ENCODE assay signal across 9 cellular contexts in the genomic region with DNA sequence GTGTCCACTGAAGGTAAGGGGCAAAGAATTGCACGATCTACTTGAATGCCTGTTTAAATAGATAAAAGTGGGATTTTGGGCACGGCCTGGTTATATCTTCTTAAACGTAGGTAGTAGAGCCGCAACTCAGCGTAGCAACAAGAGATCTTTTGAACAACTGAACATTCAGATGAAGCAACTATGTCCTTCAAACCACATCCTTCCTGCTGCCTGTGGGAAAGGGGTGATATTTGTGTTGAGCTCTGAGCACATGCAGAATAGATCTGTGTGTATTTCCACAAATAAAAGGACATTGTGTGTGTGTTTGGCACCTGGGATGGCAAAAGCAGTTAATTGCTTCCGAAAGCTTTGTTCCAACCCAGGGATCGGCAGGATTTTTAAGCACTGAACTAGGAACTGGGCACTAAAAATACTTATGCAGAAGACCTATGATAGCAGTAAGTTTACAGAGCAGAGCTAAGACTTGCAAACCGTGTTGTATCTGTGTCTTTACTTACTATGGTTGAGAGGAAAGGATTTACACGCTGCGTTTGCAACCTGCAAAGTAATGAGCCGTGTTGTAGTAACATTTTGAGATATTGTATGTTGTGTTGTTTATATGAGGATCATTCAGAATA.
A peak's percentile ranks its signal among the peaks of the same experiment; 100 is the strongest.
DNase-seq lines count a peak whose midpoint lies in the region.
"Had no signal": no experiment of that assay in that cellular context is flagged by ENCODE, and none has a peak within 500 bp of the region (broad histone marks: within the 10 kb centered on the region; RNA-seq: fewer than 3 reads in every experiment).

No MANE protein-coding gene starts in this region.

- peaks cover 1% of the 10 kb centered on the region for H3K36me3 Mint-ChIP-seq in T-helper 1 cell treated with Interleukin-12 subunit alpha and Interleukin-12 subunit beta and Interleukin-4 antibody, amounts not matched to agents 30 μg/mL and 1 μg/mL, for 36 hours (ENCODE audit: low read depth)

- peak; percentile 3 for DNase-seq in GDM1 (lab: John Stamatoyannopoulos, UW)
- DNase-seq in activated naive CD4-positive, alpha-beta T cell treated with Interleukin-2 at 50 U/mL for 16 hours: peak; percentile 41
- peak; percentile 11 to 12 for DNase-seq in stimulated activated CD4-positive, alpha-beta T cell treated with anti-CD3 and anti-CD28 coated beads, Interleukin-12 subunit alpha, Interleukin-12 subunit beta, amount 100 ng/mL, for 24 hours (ENCODE audit: low read depth in 2 of 2)
- no peak for DNase-seq in islet precursor cell
- DNase-seq in NCI-H1105 treated with DMSO at 0.1 percent for 48 hours (lab: John Stamatoyannopoulos, UW): no peak
- DNase-seq in DMS53 treated with DMSO at 0.1 percent for 48 hours (lab: John Stamatoyannopoulos, UW; ENCODE audit: unreplicated experiment): no peak
- no peak for DNase-seq in NCI-H446 (lab: John Stamatoyannopoulos, UW)
- DNase-seq: caudate nucleus had no signal

- H3K4me3 Mint-ChIP-seq in T-helper 1 cell treated with Interleukin-12 subunit alpha and Interleukin-12 subunit beta and Interleukin-4 antibody, amounts not matched to agents 30 μg/mL and 1 μg/mL, for 36 hours: no peak overlapping the region

- H3K4me1 Mint-ChIP-seq in T-helper 1 cell treated with Interleukin-12 subunit alpha and Interleukin-12 subunit beta and Interleukin-4 antibody, amounts not matched to agents 30 μg/mL and 1 μg/mL, for 36 hours (ENCODE audit: low read depth): peaks cover 49% of the 10 kb centered on the region

- H3K27ac Mint-ChIP-seq in T-helper 1 cell treated with Interleukin-12 subunit alpha and Interleukin-12 subunit beta and Interleukin-4 antibody, amounts not matched to agents 30 μg/mL and 1 μg/mL, for 36 hours: peak overlapping the region; percentile 95

- no peaks in the 10 kb centered on the region for H3K27me3 Mint-ChIP-seq in T-helper 1 cell treated with Interleukin-12 subunit alpha and Interleukin-12 subunit beta and Interleukin-4 antibody, amounts not matched to agents 30 μg/mL and 1 μg/mL, for 36 hours (ENCODE audit: low read depth)

- H3K9me3 Mint-ChIP-seq in T-helper 1 cell treated with Interleukin-12 subunit alpha and Interleukin-12 subunit beta and Interleukin-4 antibody, amounts not matched to agents 30 μg/mL and 1 μg/mL, for 36 hours: no peaks in the 10 kb centered on the region

Comparison
In these comparisons a context has a peak if more than half of its experiments do, and no peak if none do; other contexts are left out.
1. DNase-seq: peak in GDM1 (single experiment), activated naive CD4-positive, alpha-beta T cell treated with Interleukin-2 at 50 U/mL for 16 hours (single experiment) and stimulated activated CD4-positive, alpha-beta T cell treated with anti-CD3 and anti-CD28 coated beads, Interleukin-12 subunit alpha, Interleukin-12 subunit beta, amount 100 ng/mL, for 24 hours (2 of 2); none in islet precursor cell (single experiment), NCI-H1105 treated with DMSO at 0.1 percent for 48 hours (single experiment), DMS53 treated with DMSO at 0.1 percent for 48 hours (single experiment) and NCI-H446 (0 of 2).